ENCODE assay signal across 1 cellular context in genomic region chr15:77634266-77634962, GRCh38.
TF ChIP-seq lines count a peak whose summit lies in the region.

No MANE protein-coding gene starts in this region.

TF ChIP-seq in K562, 482 proteins besides CTCF, POLR2A, EP300 and RAD21 (continued from another document):
- TF ChIP-seq RBM15 (IDR thresholded peaks at IDR 0.05; ENCODE audit: insufficient read depth, low read length) (no peak), HMBOX1 (IDR thresholded peaks at IDR 0.05) (no peak)
